ENCODE assay signal across 1 cellular context in the genomic region with DNA sequence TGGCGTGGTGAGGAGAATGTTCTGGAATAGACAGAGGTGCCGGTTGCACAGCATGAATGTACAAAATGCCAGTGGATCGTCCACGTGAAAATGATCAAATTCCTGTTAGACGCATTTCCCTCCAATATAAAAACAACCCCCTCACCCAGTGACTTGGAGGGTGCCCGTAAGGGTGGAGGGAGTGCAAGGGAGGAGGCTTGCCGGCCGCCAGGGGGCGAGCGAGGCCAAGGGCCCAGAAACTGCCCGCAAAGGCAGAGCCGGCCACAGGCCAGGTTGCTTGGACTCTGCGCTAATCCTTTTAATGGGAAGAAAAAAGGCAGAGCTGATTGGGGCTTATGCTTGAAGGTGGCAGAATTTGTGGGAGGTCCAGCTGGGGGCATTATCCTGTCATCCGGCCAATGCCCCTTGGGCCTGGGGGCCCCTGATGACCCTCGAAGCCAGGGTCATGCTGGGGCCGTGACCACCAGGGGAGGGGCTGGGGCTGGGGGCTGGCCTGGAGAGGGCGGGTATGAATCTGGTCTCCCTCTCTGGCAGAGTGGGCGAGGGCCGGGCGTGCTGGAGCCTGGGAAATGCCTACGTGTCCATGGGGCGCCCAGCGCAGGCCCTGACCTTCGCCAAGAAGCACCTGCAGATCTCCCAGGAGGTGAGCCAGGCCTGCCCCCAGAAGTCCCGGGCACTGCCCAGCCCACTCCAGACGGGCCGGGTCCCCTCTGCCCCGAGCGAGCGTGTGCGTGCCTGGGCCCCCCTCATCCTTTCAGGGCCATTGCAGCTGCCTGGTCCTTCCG.
A peak's percentile ranks its signal among the peaks of the same experiment; 100 is the strongest.
TF ChIP-seq lines count a peak whose summit lies in the region.

No MANE protein-coding gene starts in this region.

TF ChIP-seq in IMR-90, 13 proteins besides CTCF, POLR2A, EP300 and RAD21:
- TF ChIP-seq MAZ (IDR thresholded peaks at IDR 0.05; ENCODE audit: borderline replicate concordance, low read depth, low read length), result 0 out of 2 replicates have a peak, but pooled peaks have one; percentile 52
- TF ChIP-seq SMC3 (IDR thresholded peaks at IDR 0.05; ENCODE audit: low read depth, low read length), result peak; percentile 61
- no peak for TF ChIP-seq RCOR1 (IDR thresholded peaks at IDR 0.05; ENCODE audit: insufficient replicate concordance, low read length)
- no peak for TF ChIP-seq ELK1 (IDR thresholded peaks at IDR 0.05; ENCODE audit: borderline replicate concordance, low read depth, low read length)
- TF ChIP-seq CEBPB (IDR thresholded peaks at IDR 0.05; ENCODE audit: low read depth, low read length), result no peak
- no peak for TF ChIP-seq MAFK (IDR thresholded peaks at IDR 0.05; ENCODE audit: low read depth, low read length)
